Comparison of ENCODE assay signal across 20 cellular contexts in genomic region chr14:60169722-60170121, GRCh38.
"Had no signal": no experiment of that assay in that cellular context is flagged by ENCODE, and none has a peak within 500 bp of the region (broad histone marks: within the 10 kb centered on the region; RNA-seq: fewer than 3 reads in every experiment).

No MANE protein-coding gene starts in this region.

- H3K4me3 ChIP-seq: left ventricle myocardium inferior, mucosa of descending colon, ovary, right atrium auricular region, right lobe of liver, smooth muscle cell, testis, tibial artery, uterus had no signal

- FAIRE-seq: islet of Langerhans had no signal

- H3K27ac ChIP-seq: left ventricle myocardium inferior, ovary, right atrium auricular region, right lobe of liver, testis, tibial artery, uterus had no signal

- H3K36me3 ChIP-seq: left ventricle myocardium inferior, ovary, right atrium auricular region, right lobe of liver, tibial artery, uterus had no signal

- H3K4me1 ChIP-seq: right lobe of liver, uterus had no signal

- H3K9me3 ChIP-seq: left ventricle myocardium inferior, mucosa of descending colon, ovary, right atrium auricular region, right lobe of liver, testis, tibial artery, uterus had no signal

- H3K27me3 ChIP-seq: ovary, right atrium auricular region, right lobe of liver, testis, tibial artery, uterus had no signal

- DNase-seq: hypothalamus; immature natural killer cell; left ventricle myocardium inferior; midbrain; mucosa of descending colon; naive thymus-derived CD4-positive, alpha-beta T cell; ovary; right lobe of liver; stimulated activated CD4-positive, alpha-beta T cell treated with anti-CD3 and anti-CD28 coated beads, Interleukin-1b, Interleukin-23, amount 100 ng/mL, for 48 hours; stimulated activated CD4-positive, alpha-beta T cell treated with anti-CD3 and anti-CD28 coated beads, Interleukin-2, amount 100 ng/mL, for 48 hours; stimulated activated CD4-positive, alpha-beta T cell treated with anti-CD3 and anti-CD28 coated beads, Interleukin-4, amount 100 ng/mL, for 4 hours; stimulated activated CD8-positive, alpha-beta memory T cell treated with anti-CD3 and anti-CD28 coated beads, Interleukin-4, amount 100 ng/mL, for 48 hours; stimulated activated naive CD4-positive, alpha-beta T cell treated with Interleukin-2 at 50 U/mL for 16 hours; substantia nigra; testis; tibial artery; uterus had no signal
